Comparison of ENCODE assay signal across 14 cellular contexts in the genomic region with DNA sequence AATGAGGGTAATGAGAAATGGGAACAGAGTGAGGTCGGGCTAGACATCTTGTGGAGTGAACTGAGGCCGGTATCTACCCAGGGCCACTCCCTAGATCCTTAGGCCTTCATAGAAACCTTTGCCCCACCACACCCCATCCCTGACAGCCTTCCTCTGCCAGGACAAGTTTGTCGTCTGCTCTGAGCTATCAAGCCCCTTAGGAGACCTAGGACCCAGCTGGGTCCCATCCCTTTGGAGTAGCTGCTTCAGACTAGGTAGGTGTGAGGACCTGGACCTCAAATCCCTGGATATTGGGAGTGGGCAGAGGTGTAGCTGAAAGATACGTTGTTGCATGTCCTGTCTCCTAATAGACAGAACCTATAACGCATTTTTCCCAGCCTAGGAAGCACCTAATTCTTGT. TPM values are rescaled to one million over a fixed set of nuclear protein-coding genes. Genes with fewer than 3 reads are reported as not detected.
DNase-seq lines count a peak whose midpoint lies in the region; ATAC-seq, FAIRE-seq and TF ChIP-seq lines count a peak whose summit lies in the region.
"Had no signal": no experiment of that assay in that cellular context is flagged by ENCODE, and none has a peak within 500 bp of the region (broad histone marks: within the 10 kb centered on the region; RNA-seq: fewer than 3 reads in every experiment).

TSS of gene TMEM253 (plus strand) at position 136 of the 400 bp plus-strand sequence. CDS start 278 bp downstream, outside the sequence.

- no peaks in the 10 kb centered on the region; the same call in 1 of the 2 replicates for H4K20me1 ChIP-seq in GM23338 (replicated peaks; ENCODE audit: insufficient read depth)
- H4K20me1 ChIP-seq in K562 (replicated peaks; ENCODE audit: control insufficient read depth, insufficient read depth, low read length) = no peaks in the 10 kb centered on the region

- peak within 1 kb of the TSS; percentile 94 for H3K4me2 ChIP-seq in A549
- peak within 1 kb of the TSS; percentile 78; the same call in 1 of the 2 replicates for H3K4me2 ChIP-seq in GM23338
- peak within 1 kb of the TSS; percentile 87; the same call in 1 of the 2 replicates for H3K4me2 ChIP-seq in K562 (ENCODE audit: insufficient read depth, low read length)

- H3K27me3 Mint-ChIP-seq in GM23338 (ENCODE audit: insufficient read depth, low read depth, poor library complexity) = peaks cover 21% of the 10 kb centered on the region
- H3K27me3 Mint-ChIP-seq in naive thymus-derived CD4-positive, alpha-beta T cell = peaks cover 0 to 22% (median 0%) of the 10 kb centered on the region in 5 donors

- H3K27me3 ChIP-seq in GM23338 (ENCODE audit: insufficient read depth) = no peaks in the 10 kb centered on the region
- no peaks in the 10 kb centered on the region for H3K27me3 ChIP-seq in K562 (ENCODE audit: control insufficient read depth in 2 of 2, insufficient read depth in 2 of 2, low read length in 2 of 2)
- H3K27me3 ChIP-seq in naive thymus-derived CD4-positive, alpha-beta T cell (ENCODE audit: control insufficient read depth in 2 of 2, insufficient read depth in 2 of 2, low read length in 2 of 2) = peaks cover 0 to 4% of the 10 kb centered on the region in 2 donors
- H3K27me3 ChIP-seq: ovary had no signal

- TF ChIP-seq CTCF in A549 (IDR thresholded peaks at IDR 0.05) (no peak), GM23338 (conservative IDR thresholded peaks at IDR 0.05; ENCODE audit: low read depth in 2 of 2) (no peak), K562 (IDR thresholded peaks at IDR 0.05 in 2 of 3, conservative IDR thresholded peaks at IDR 0.05 in 1 of 3; ENCODE audit: insufficient read depth in 2 of 3, low read depth in 1 of 3, low read length in 3 of 3) (no peak)

- H3K9me1 ChIP-seq in K562 (ENCODE audit: control insufficient read depth, insufficient read depth, low read length) = no peaks in the 10 kb centered on the region

- ATAC-seq in A549 (no peak), GM23338 (no peak), K562 (no peak), HG02840 (IDR thresholded peaks at IDR 0.05; ENCODE audit: low FRiP score, unreplicated experiment) (no peak)
- no peak for ATAC-seq in naive thymus-derived CD4-positive, alpha-beta T cell

- H3K36me3 Mint-ChIP-seq in GM23338 (ENCODE audit: low read depth) = no peaks in the 10 kb centered on the region; the same call in 2 of the 3 replicates
- peaks cover 0 to 1% (median 0%) of the 10 kb centered on the region in 5 donors for H3K36me3 Mint-ChIP-seq in naive thymus-derived CD4-positive, alpha-beta T cell

- H3K4me1 Mint-ChIP-seq in GM23338 = peaks cover 68% of the 10 kb centered on the region
- H3K4me1 Mint-ChIP-seq in naive thymus-derived CD4-positive, alpha-beta T cell = peaks cover 22 to 38% (median 35%) of the 10 kb centered on the region in 7 donors

- H3K79me2 ChIP-seq in GM23338 (replicated peaks; ENCODE audit: insufficient read depth) (peaks cover 33% of the 10 kb centered on the region), K562 (ENCODE audit: control insufficient read depth, insufficient read depth, low read length) (0 out of 3 replicates have a peak, but pooled peaks cover 6% of the 10 kb centered on the region)

- H2AFZ ChIP-seq in GM23338 (no peak within 1 kb of the TSS), K562 (ENCODE audit: low read depth, low read length) (peak within 1 kb of the TSS; percentile 41)

- DNase-seq in A549 (ENCODE audit: low read depth in 1 of 2, low spot score in 1 of 2) (no peak), GM23338 (ENCODE audit: low spot score) (no peak), K562 (ENCODE audit: extremely low read depth in 1 of 4, low spot score in 3 of 4) (no peak), SKM-1 treated with dmso at 0.1 percent for 144 hours (lab: John Stamatoyannopoulos, UW; ENCODE audit: unreplicated experiment) (no peak), amygdala (lab: John Stamatoyannopoulos, UW) (no peak), NCI-H2227 treated with DMSO at 0.1 percent for 48 hours (lab: John Stamatoyannopoulos, UW) (no peak)
- DNase-seq in naive thymus-derived CD4-positive, alpha-beta T cell = no peak
- DNase-seq: HFFc6; NCI-H1048; NCI-H82; ovary; stimulated activated CD4-positive, alpha-beta T cell treated with anti-CD3 and anti-CD28 coated beads, Interleukin-4, amount 100 ng/mL, for 1 hour had no signal

- FAIRE-seq in A549 (lab: Jason Lieb, UNC) (no peak), K562 (lab: Jason Lieb, UNC) (no peak)

- H3K9me2 ChIP-seq in GM23338 (ENCODE audit: insufficient read depth) = no peaks in the 10 kb centered on the region

- TF ChIP-seq EP300 in A549 (IDR thresholded peaks at IDR 0.05) (no peak), K562 (IDR thresholded peaks at IDR 0.05; ENCODE audit: low read length) (no peak)

- H3K9ac ChIP-seq in K562 (ENCODE audit: insufficient read depth in 1 of 2, low read depth in 2 of 2, low read length in 2 of 2) = peak within 1 kb of the TSS; percentile 25 to 86

- BruUV-seq in K562 (replicated peaks; lab: Mats Ljungman, UMichigan) = no TSS peak

- no peak for TF ChIP-seq RAD21 in A549 (conservative IDR thresholded peaks at IDR 0.05 in 1 of 2, IDR thresholded peaks at IDR 0.05 in 1 of 2)
- TF ChIP-seq RAD21 in K562 (CRISPR knock-in tag; conservative IDR thresholded peaks at IDR 0.05 in 1 of 2, IDR thresholded peaks at IDR 0.05 in 1 of 2) = no peak

- peak within 1 kb of the TSS; percentile 96 for H3K27ac Mint-ChIP-seq in GM23338
- peak within 1 kb of the TSS in 7 of 9 donors; percentile 68 to 94 (median 90) for H3K27ac Mint-ChIP-seq in naive thymus-derived CD4-positive, alpha-beta T cell
- H3K27ac Mint-ChIP-seq: HFFc6 had no signal

- H3K9me3 ChIP-seq in A549 = no peaks in the 10 kb centered on the region
- H3K9me3 ChIP-seq in K562 (replicated peaks; ENCODE audit: control insufficient read depth, insufficient read depth, low read depth, low read length) = no peaks in the 10 kb centered on the region
- no peaks in the 10 kb centered on the region for H3K9me3 ChIP-seq in naive thymus-derived CD4-positive, alpha-beta T cell (ENCODE audit: control insufficient read depth in 2 of 3, low read length in 3 of 3)
- H3K9me3 ChIP-seq: ovary had no signal

- CTCF ChIA-PET in A549 (lab: Yijun Ruan, JAX) (interaction anchor here (1.9 to 13.3 kb wide), 7 partner anchors 7 to 130 kb away, joined by 5 to 292 read pairs (median 191); partner anchors contain the start of gene ARHGEF40), K562 (lab: Yijun Ruan, JAX; ENCODE audit: low intra/inter-chr PET ratio) (no interaction called here)
- CTCF ChIA-PET in naive thymus-derived CD4-positive, alpha-beta T cell (lab: Charles Lee) = interaction anchor here (1.3 to 2.6 kb wide), 5 partner anchors 9 to 86 kb away, joined by 3 to 17 read pairs (median 6); no protein-coding TSS in a partner anchor

- 86% methylated on average over 5 of the region's 5 CpGs for WGBS in A549 (ENCODE audit: missing lambda C conversion rate)
- 44% methylated on average over 5 of the region's 5 CpGs for WGBS in K562 (ENCODE audit: insufficient coverage, low coverage, missing lambda C conversion rate)

- no peaks in the 10 kb centered on the region for H3K36me3 ChIP-seq in GM23338 (ENCODE audit: insufficient read depth)
- H3K36me3 ChIP-seq in K562 (ENCODE audit: control insufficient read depth, insufficient read depth, low read length) = no peaks in the 10 kb centered on the region
- no peaks in the 10 kb centered on the region for H3K36me3 ChIP-seq in naive thymus-derived CD4-positive, alpha-beta T cell (ENCODE audit: control insufficient read depth in 2 of 3, insufficient read depth in 3 of 3, low read length in 3 of 3)
- H3K36me3 ChIP-seq: ovary had no signal

- H3K4me1 ChIP-seq in A549 (peaks cover 72% of the 10 kb centered on the region), GM23338 (ENCODE audit: insufficient read depth) (peaks cover 46% of the 10 kb centered on the region), K562 (replicated peaks in 1 of 2; ENCODE audit: control insufficient read depth in 2 of 2, insufficient read depth in 2 of 2, low read length in 2 of 2) (peaks cover 36 to 46% of the 10 kb centered on the region in 2 experiments)
- peaks cover 3 to 13% of the 10 kb centered on the region in 2 donors for H3K4me1 ChIP-seq in naive thymus-derived CD4-positive, alpha-beta T cell (ENCODE audit: control insufficient read depth in 2 of 2, insufficient read depth in 2 of 2, low read length in 2 of 2)

- H3K9me3 Mint-ChIP-seq in GM23338 = no peaks in the 10 kb centered on the region; the same call in 2 of the 3 replicates
- H3K9me3 Mint-ChIP-seq in naive thymus-derived CD4-positive, alpha-beta T cell = peaks cover 0 to 6% (median 0%) of the 10 kb centered on the region in 11 donors
- H3K9me3 Mint-ChIP-seq: HFFc6 had no signal

- POLR2A ChIA-PET in A549 (lab: Yijun Ruan, JAX) = interaction anchor here (0.6 kb wide), 1 partner anchor 369 kb away, joined by 4 read pairs; no protein-coding TSS in a partner anchor
- POLR2A ChIA-PET in K562 (lab: Yijun Ruan, JAX) = interaction anchor here (1.1 kb wide), 1 partner anchor 9 kb away, joined by 3 read pairs; no protein-coding TSS in a partner anchor
- POLR2A ChIA-PET in naive thymus-derived CD4-positive, alpha-beta T cell (lab: Charles Lee) = interaction anchor here (0.6 to 5.9 kb wide), 4 partner anchors 8 to 30 kb away, joined by 4 to 53 read pairs (median 8); no protein-coding TSS in a partner anchor

- H3K4me3 ChIP-seq in A549 (no peak within 1 kb of the TSS; the same call in 2 of the 3 replicates), GM23338 (peak within 1 kb of the TSS; percentile 90; the same call in 1 of the 2 replicates), K562 (no peak within 1 kb of the TSS)
- H3K4me3 ChIP-seq in naive thymus-derived CD4-positive, alpha-beta T cell (ENCODE audit: low read length) = no peak within 1 kb of the TSS

- in situ Hi-C loops in K562 (cut with MboI) = no loop called here

- H3F3A ChIP-seq in GM23338 (replicated peaks; ENCODE audit: low read depth) = peaks cover 9% of the 10 kb centered on the region

- TF ChIP-seq POLR2A in A549 (IDR thresholded peaks at IDR 0.05; ENCODE audit: low read length) (no peak), K562 (conservative IDR thresholded peaks at IDR 0.05) (no peak)

- H3K4me3 Mint-ChIP-seq in GM23338 = peak within 1 kb of the TSS; percentile 91; the same call in 2 of the 3 replicates
- H3K4me3 Mint-ChIP-seq in naive thymus-derived CD4-positive, alpha-beta T cell = peak within 1 kb of the TSS in 3 of 10 donors; percentile 6 to 92 (median 52)

- H3K27ac ChIP-seq in A549 (peak within 1 kb of the TSS; percentile 83 to 99), GM23338 (ENCODE audit: low read depth) (no peak within 1 kb of the TSS), K562 (ENCODE audit: extremely low read depth, low read depth, low read length) (peak within 1 kb of the TSS; percentile 18)
- H3K27ac ChIP-seq in naive thymus-derived CD4-positive, alpha-beta T cell (ENCODE audit: low read depth, low read length) = no peak within 1 kb of the TSS

- intact Hi-C loops in K562 (cut with micrococcal nuclease) = no loop called here
- intact Hi-C loops in naive thymus-derived CD4-positive, alpha-beta T cell (cut with micrococcal nuclease) = loop anchor here (5.0 kb wide), 5 partner anchors 281 to 759 kb away; partner anchors contain the start of genes CHD8 (in 1 of the 2), PARP2 (in 1 of the 2), PIP4P1 (in 1 of the 2) and RNASE4 (in 1 of the 2)

RNA-seq across cellular contexts. Expression of gene TMEM253, which starts in this region (rescaled TPM):
- polyA plus RNA-seq in A549 (2011; rRNA removed) (0.81 and 1.0 TPM in 2 replicates), A549 (2017; fragmentation: RNase III; extraction: RNeasy Plus Mini Kit Qiagen cat#74134 plus additional on column Dnase treatment) (0.54 to 0.83 TPM (median 0.64 TPM) in 3 replicates), GM23338 (2016; fragmentation: Nextera tagmentation; extraction: Ambion mirVana) (0.95 and 2.7 TPM in 2 replicates), K562 (2011; rRNA removed) (0.07 TPM in 1 of 2 replicates, not detected in the other), K562 (2014; fragmentation: Illumina TruSeq; extraction: Trizol) (0.21 and 0.45 TPM in 2 replicates), K562 (2014; fragmentation: Nextera tagmentation; extraction: Ambion mirVana) (under 1 TPM; 0.25 to 0.61 TPM), K562 (2014; rRNA removed) (0.23 TPM in 1 of 2 replicates, not detected in the other)
- 0.33 and 0.45 TPM in 2 replicates for polyA plus RNA-seq in A549 (2012; cell fraction: cytosol; rRNA removed)
- 0.55 and 0.61 TPM in 2 replicates for polyA plus RNA-seq in A549 (2012; cell fraction: nucleus; rRNA removed)
- polyA minus RNA-seq in A549 (2011; rRNA and poly(A)+ RNA removed) = 0.45 and 0.73 TPM in 2 replicates
- 0.59 TPM in 1 of 2 replicates, not detected in the other for total RNA-seq in GM23338 (2014; rRNA removed; shearing (Covaris generic))
- total RNA-seq in K562 (2011; cell fraction: chromatin; rRNA removed; ENCODE audit: low replicate concordance) = 0.25 TPM in 1 of 2 replicates, not detected in the other
- 0.33 TPM in 1 of 2 replicates, not detected in the other for total RNA-seq in K562 (2011; cell fraction: nucleolus; rRNA removed)
- 0.29 TPM in 1 of 2 replicates, not detected in the other for total RNA-seq in K562 (2011; cell fraction: nucleoplasm; rRNA removed)
- total RNA-seq in K562 (2014; rRNA removed) (0.24 and 0.27 TPM in 2 replicates), K562 (2014; rRNA removed; fragmentation: Illumina TruSeq; extraction: Trizol) (0.11 and 0.13 TPM in 2 replicates), K562 (2015; rRNA removed; fragmentation: Illumina TruSeq; extraction: Trizol) (not detected in 2 replicates), K562 (2021) (0.18 and 0.20 TPM in 2 replicates)
- 0.13 TPM in 1 of 2 replicates, not detected in the other for polyA plus RNA-seq in K562 (2011; cell fraction: cytosol; rRNA removed)
- polyA plus RNA-seq in K562 (2011; cell fraction: nucleus; rRNA removed) = 0.13 and 0.46 TPM in 2 replicates
- 0.18 and 0.29 TPM in 2 replicates for polyA plus RNA-seq in K562 (2012)
- 0.15 TPM in 1 of 2 replicates, not detected in the other for polyA minus RNA-seq in K562 (2011; rRNA and poly(A)+ RNA removed)
- not detected in 2 replicates for polyA minus RNA-seq in K562 (2011; cell fraction: cytosol; rRNA and poly(A)+ RNA removed)
- polyA minus RNA-seq in K562 (2011; cell fraction: nucleus; rRNA and poly(A)+ RNA removed) = 0.22 and 0.27 TPM in 2 replicates
- under 1 TPM in 3 of 5 experiments, not detected in 2; 0.56 to 0.73 (median 0.70) TPM for total RNA-seq in naive thymus-derived CD4-positive, alpha-beta T cell
- polyA plus RNA-seq in naive thymus-derived CD4-positive, alpha-beta T cell = not detected
- total RNA-seq: fibroblast of lung had no signal

Comparison
In these comparisons a context has a peak if more than half of its experiments do, and no peak if none do; other contexts are left out.
1. H3K27ac ChIP-seq: peak in A549 (2 of 2) and K562 (single experiment); none in GM23338 (single experiment) and naive thymus-derived CD4-positive, alpha-beta T cell (single experiment).
2. Peak in every context shown above with its lines, with median percentiles within 50 percentile points of each other: H3K4me2 ChIP-seq.